In the genomic region with DNA sequence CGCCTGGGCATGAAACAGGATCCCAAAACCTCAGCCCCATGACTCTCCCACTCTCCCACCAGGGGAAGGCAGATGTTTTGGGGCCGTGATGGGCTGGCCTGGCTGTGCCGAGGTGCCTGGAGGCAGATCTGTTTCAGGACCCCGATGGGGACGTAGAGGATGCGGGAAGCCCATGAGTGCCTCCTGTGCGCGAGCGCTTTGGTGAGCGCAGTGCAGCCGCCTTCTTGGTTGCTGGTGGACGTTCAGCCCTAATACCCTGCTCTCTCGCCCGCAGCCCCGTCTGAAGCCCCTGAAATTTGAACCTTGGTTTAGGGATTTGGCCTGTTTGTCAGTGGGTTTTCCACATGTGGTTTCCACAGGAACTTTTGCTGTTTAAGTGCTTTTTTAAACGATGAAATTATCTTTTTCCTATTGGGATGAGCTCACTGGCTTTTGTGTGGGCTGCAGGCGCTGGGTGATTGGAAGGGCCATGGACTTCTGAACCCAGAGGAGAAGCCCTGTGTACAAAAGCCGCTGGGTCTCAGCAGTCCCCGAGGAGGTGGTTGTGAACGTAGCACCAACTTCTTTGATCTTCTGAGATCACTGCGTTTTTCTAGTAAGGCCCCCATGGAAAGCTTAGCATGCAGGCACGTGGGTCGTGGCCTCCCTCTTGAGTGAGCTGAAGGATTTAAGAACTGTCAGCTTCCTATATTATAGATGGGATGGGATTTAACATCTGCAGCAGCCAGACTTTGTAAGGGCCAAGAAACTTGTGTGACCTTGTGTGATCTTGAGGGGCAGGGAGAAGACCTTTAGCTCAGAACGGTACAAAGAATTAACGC, we compare ENCODE assay signal across 8 cellular contexts.
DNase-seq lines count a peak whose midpoint lies in the region; ATAC-seq, FAIRE-seq and TF ChIP-seq lines count a peak whose summit lies in the region.
"Not testable (repeated sequence)": the region's sequence is repeated elsewhere in the genome, so short reads cannot be mapped to it uniquely, and the experiment has no call there.

No MANE protein-coding gene starts in this region.

- H3K9me3 ChIP-seq in adrenal gland (replicated peaks in 1 of 3); heart left ventricle; liver (ENCODE audit: control insufficient read depth in 4 of 4, low read length in 3 of 4); neural progenitor cell (ENCODE audit: low read depth); small intestine (ENCODE audit: control insufficient read depth, low read depth): not testable (repeated sequence)

- H3K4me3 ChIP-seq in adrenal gland; liver (ENCODE audit: low read depth in 1 of 3, low read length in 3 of 3); neural progenitor cell; small intestine (ENCODE audit: low read depth in 1 of 2, low read length in 2 of 2); urinary bladder (ENCODE audit: low read depth, low read length): not testable (repeated sequence)
- peak overlapping the region in 2 of 12 donors; percentile 11 to 37 for H3K4me3 ChIP-seq in heart left ventricle

- H3K27ac ChIP-seq in adrenal gland (peak overlapping the region; percentile 60 to 97 (median 90)), heart left ventricle (peak overlapping the region; percentile 50 to 90 (median 66)), liver (ENCODE audit: low read depth in 1 of 2, low read length in 2 of 2) (peak overlapping the region; percentile 54 to 74), small intestine (ENCODE audit: low read depth in 1 of 2, low read length in 1 of 2) (peak overlapping the region; percentile 30 to 78), urinary bladder (ENCODE audit: low read depth) (peak overlapping the region; percentile 89)
- not testable (repeated sequence) for H3K27ac ChIP-seq in neural progenitor cell

- TF ChIP-seq CTCF in adrenal gland (IDR thresholded peaks at IDR 0.05); heart left ventricle (IDR thresholded peaks at IDR 0.05); liver (IDR thresholded peaks at IDR 0.05; ENCODE audit: low read depth, low read length, missing input control); neural progenitor cell (IDR thresholded peaks at IDR 0.05): not testable (repeated sequence)

- TF ChIP-seq POLR2A in adrenal gland (IDR thresholded peaks at IDR 0.05); heart left ventricle (IDR thresholded peaks at IDR 0.05): not testable (repeated sequence)

- peak overlapping the region in 1 of 2 donors; percentile 74 for H3K9ac ChIP-seq in liver (ENCODE audit: low read depth in 1 of 2, low read length in 2 of 2)
- not testable (repeated sequence) for H3K9ac ChIP-seq in neural progenitor cell

- H3K36me3 Mint-ChIP-seq in neural progenitor cell: not testable (repeated sequence)

- not testable (repeated sequence) for H4K20me1 ChIP-seq in neural progenitor cell (ENCODE audit: low read depth)

- peak overlapping the region; percentile 68 for H3K27ac Mint-ChIP-seq in neural progenitor cell

- H3K4me2 ChIP-seq in neural progenitor cell: not testable (repeated sequence)

- not testable (repeated sequence) for H3K36me3 ChIP-seq in adrenal gland (replicated peaks in 1 of 2); heart left ventricle; liver (ENCODE audit: control insufficient read depth in 4 of 4, insufficient read depth in 3 of 4, low read depth in 1 of 4, low read length in 3 of 4); neural progenitor cell; small intestine (ENCODE audit: control insufficient read depth in 2 of 2, insufficient read depth in 2 of 2, low read length in 2 of 2); urinary bladder (ENCODE audit: insufficient read depth)

- intact Hi-C loops in adrenal gland (cut with DNase I); heart left ventricle (cut with DNase I): not testable (repeated sequence)

- peaks cover 24 to 28% of the 10 kb centered on the region in 2 donors for H3K4me1 ChIP-seq in adrenal gland (replicated peaks in 1 of 2)
- H3K4me1 ChIP-seq in heart left ventricle: peaks cover 0 to 42% (median 20%) of the 10 kb centered on the region in 12 donors
- H3K4me1 ChIP-seq in liver (ENCODE audit: control insufficient read depth in 4 of 4, insufficient read depth in 4 of 4, low read length in 3 of 4); neural progenitor cell; small intestine (ENCODE audit: control insufficient read depth in 2 of 2, insufficient read depth in 1 of 2, low read depth in 1 of 2, low read length in 1 of 2); urinary bladder (ENCODE audit: insufficient read depth): not testable (repeated sequence)

- not testable (repeated sequence) for H3K27me3 Mint-ChIP-seq in neural progenitor cell (ENCODE audit: insufficient read depth, low read depth)

- not testable (repeated sequence) for H3K4me1 Mint-ChIP-seq in neural progenitor cell

- H3K9me3 Mint-ChIP-seq in neural progenitor cell: not testable (repeated sequence)

- H3F3A ChIP-seq in neural progenitor cell (ENCODE audit: low read depth): not testable (repeated sequence)

- not testable (repeated sequence) for ATAC-seq in heart left ventricle

- WGBS in adrenal gland, 4 donors: 69 to 74% (median 71%) methylated on average over 7 to 25 of the region's 25 CpGs
- WGBS in heart left ventricle, 4 donors: 70 to 81% (median 75%) methylated on average over 19 to 25 of the region's 25 CpGs
- WGBS in liver: 68% methylated on average over 25 of the region's 25 CpGs
- WGBS in small intestine, 3 donors: 71 to 80% (median 78%) methylated on average over 23 to 25 of the region's 25 CpGs
- WGBS in urinary bladder: 67% methylated on average over 25 of the region's 25 CpGs

- not testable (repeated sequence) for H2AFZ ChIP-seq in neural progenitor cell (replicated peaks)

- not testable (repeated sequence) for H3K27me3 ChIP-seq in adrenal gland; heart left ventricle; liver (ENCODE audit: control insufficient read depth in 4 of 4, insufficient read depth in 4 of 4, low read length in 3 of 4); neural progenitor cell; small intestine (ENCODE audit: control insufficient read depth in 2 of 2, insufficient read depth in 2 of 2, low read length in 2 of 2)

- H3K4me3 Mint-ChIP-seq in neural progenitor cell: not testable (repeated sequence)

- TF ChIP-seq RAD21 in liver (IDR thresholded peaks at IDR 0.05): not testable (repeated sequence)

- peak; percentile 64 for FAIRE-seq in HTR-8/SVneo (lab: Jason Lieb, UNC)
- not testable (repeated sequence) for FAIRE-seq in small intestine (lab: Jason Lieb, UNC)

- H3K79me2 ChIP-seq in neural progenitor cell (ENCODE audit: low read depth): not testable (repeated sequence)

- DNase-seq in HTR-8/SVneo (ENCODE audit: insufficient read length, low spot score); adrenal gland; heart left ventricle; neural progenitor cell (ENCODE audit: low spot score); small intestine: not testable (repeated sequence)
- DNase-seq in dermis blood vessel endothelial cell: peak; percentile 46
